20 cellular contexts compared by ENCODE assay signal in the genomic region with DNA sequence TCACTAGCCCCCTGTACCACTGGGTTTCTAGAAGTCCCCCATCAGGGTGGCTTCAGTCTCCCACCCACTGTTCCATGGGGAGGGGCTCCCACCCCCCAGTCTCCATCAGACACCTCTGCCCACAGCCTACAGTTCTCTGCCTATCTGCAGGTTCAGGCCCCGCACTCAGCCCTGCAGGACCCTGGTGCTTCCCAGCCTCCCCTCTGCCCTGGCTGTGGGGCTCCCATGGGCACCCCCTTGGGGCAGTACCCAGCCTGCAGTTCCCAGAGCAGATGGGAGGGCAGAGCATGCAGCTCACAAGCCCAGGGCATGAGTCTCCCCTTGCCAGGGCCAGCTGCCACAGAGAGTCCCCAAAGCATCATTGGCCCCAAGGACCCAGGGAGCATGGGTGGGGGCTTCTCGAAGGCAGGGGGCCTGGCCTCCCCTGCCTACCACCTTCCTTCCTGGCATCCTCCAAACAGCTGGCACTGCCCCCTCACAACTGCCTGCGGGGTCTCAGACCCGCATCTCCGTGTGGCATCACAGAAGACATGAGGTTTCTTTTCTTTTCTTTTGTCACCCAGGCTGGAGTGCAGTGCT. TPM values are rescaled to one million over a fixed set of nuclear protein-coding genes. Genes with fewer than 3 reads are reported as not detected.
DNase-seq lines count a peak whose midpoint lies in the region; ATAC-seq and TF ChIP-seq lines count a peak whose summit lies in the region.
"Had no signal": no experiment of that assay in that cellular context is flagged by ENCODE, and none has a peak within 500 bp of the region (broad histone marks: within the 10 kb centered on the region; RNA-seq: fewer than 3 reads in every experiment).

No MANE protein-coding gene starts in this region.

- H3K4me1 Mint-ChIP-seq in activated naive CD8-positive, alpha-beta T cell (ENCODE audit: low read depth) = peaks cover 15% of the 10 kb centered on the region
- peaks cover 12% of the 10 kb centered on the region for H3K4me1 Mint-ChIP-seq in activated naive CD8-positive, alpha-beta T cell treated with anti-CD3 and anti-CD28 coated beads, Interleukin-2, amount 50 U/mL, for 24 hours
- peaks cover 35% of the 10 kb centered on the region for H3K4me1 Mint-ChIP-seq in dendritic cell treated with granulocyte-macrophage colony-stimulating factor and Interleukin-4, amounts not matched to agents 40 ng/mL and 50 ng/mL, for 4 days (ENCODE audit: low read depth)
- H3K4me1 Mint-ChIP-seq in neural progenitor cell = peaks cover 9% of the 10 kb centered on the region

- no peak overlapping the region for H3K4me2 ChIP-seq in neural progenitor cell

- H3K36me3 ChIP-seq in neural progenitor cell = no peaks in the 10 kb centered on the region

- H3K4me3 Mint-ChIP-seq in activated naive CD8-positive, alpha-beta T cell = no peak overlapping the region
- H3K4me3 Mint-ChIP-seq in activated naive CD8-positive, alpha-beta T cell treated with anti-CD3 and anti-CD28 coated beads, Interleukin-2, amount 50 U/mL, for 24 hours = no peak overlapping the region
- H3K4me3 Mint-ChIP-seq in dendritic cell treated with granulocyte-macrophage colony-stimulating factor and Interleukin-4, amounts not matched to agents 40 ng/mL and 50 ng/mL, for 4 days = no peak overlapping the region
- H3K4me3 Mint-ChIP-seq in neural progenitor cell = peak overlapping the region; percentile 63
- H3K4me3 Mint-ChIP-seq: B cell had no signal

- peaks cover 4% of the 10 kb centered on the region for H3K4me1 ChIP-seq in neural progenitor cell

- H3K27ac Mint-ChIP-seq in activated naive CD8-positive, alpha-beta T cell = peak overlapping the region; percentile 22
- no peak overlapping the region for H3K27ac Mint-ChIP-seq in activated naive CD8-positive, alpha-beta T cell treated with anti-CD3 and anti-CD28 coated beads, Interleukin-2, amount 50 U/mL, for 24 hours
- peak overlapping the region; percentile 12 for H3K27ac Mint-ChIP-seq in dendritic cell treated with granulocyte-macrophage colony-stimulating factor and Interleukin-4, amounts not matched to agents 40 ng/mL and 50 ng/mL, for 4 days
- no peak overlapping the region for H3K27ac Mint-ChIP-seq in neural progenitor cell
- H3K27ac Mint-ChIP-seq: B cell; CD4-positive, CD25-positive, alpha-beta regulatory T cell had no signal

- H4K20me1 ChIP-seq in neural progenitor cell (ENCODE audit: low read depth) = peaks cover 17% of the 10 kb centered on the region

- no peak overlapping the region for H3K4me3 ChIP-seq in neural progenitor cell
- H3K4me3 ChIP-seq: Peyer's patch, SJSA1 had no signal

- H3K36me3 Mint-ChIP-seq in activated naive CD8-positive, alpha-beta T cell = no peaks in the 10 kb centered on the region
- H3K36me3 Mint-ChIP-seq in activated naive CD8-positive, alpha-beta T cell treated with anti-CD3 and anti-CD28 coated beads, Interleukin-2, amount 50 U/mL, for 24 hours (ENCODE audit: low read depth) = peaks cover 4% of the 10 kb centered on the region
- H3K36me3 Mint-ChIP-seq in dendritic cell treated with granulocyte-macrophage colony-stimulating factor and Interleukin-4, amounts not matched to agents 40 ng/mL and 50 ng/mL, for 4 days (ENCODE audit: low read depth) = peaks cover 87% of the 10 kb centered on the region
- peaks cover 2% of the 10 kb centered on the region for H3K36me3 Mint-ChIP-seq in neural progenitor cell

- no peak for ATAC-seq in activated naive CD8-positive, alpha-beta T cell treated with anti-CD3 and anti-CD28 coated beads, Interleukin-2, amount 50 U/mL, for 24 hours
- no peak for ATAC-seq in GM21360 (IDR thresholded peaks at IDR 0.05; ENCODE audit: unreplicated experiment)

- TF ChIP-seq CTCF in neural progenitor cell (IDR thresholded peaks at IDR 0.05) = no peak

- DNase-seq in activated naive CD8-positive, alpha-beta T cell treated with anti-CD3 and anti-CD28 coated beads, Interleukin-2, amount 50 U/mL, for 24 hours = no peak
- DNase-seq in neural progenitor cell (ENCODE audit: low spot score) (no peak), NOMO-1 (lab: John Stamatoyannopoulos, UW; ENCODE audit: unreplicated experiment in 2 of 2) (no peak)
- DNase-seq in activated naive CD4-positive, alpha-beta T cell treated with Interleukin-2 at 50 U/mL for 16 hours = no peak
- DNase-seq: CD4-positive, CD25-positive, alpha-beta regulatory T cell; COR-L47; DMS79; Karpas-422; NCI-H1417; NCI-H1694 treated with DMSO at 0.1 percent for 48 hours; NCI-H2081 treated with DMSO at 0.1 percent for 48 hours; NCI-H2171 treated with DMSO at 0.1 percent for 48 hours; NCI-H524 treated with DMSO at 0.1 percent for 48 hours; NCI-H82 had no signal

- no peak overlapping the region for H3K9ac ChIP-seq in neural progenitor cell

- H2AFZ ChIP-seq in neural progenitor cell (replicated peaks) = no peak overlapping the region

- no peaks in the 10 kb centered on the region for H3K27me3 ChIP-seq in neural progenitor cell
- H3K27me3 ChIP-seq: Peyer's patch, SJSA1 had no signal

- no peaks in the 10 kb centered on the region for H3K9me3 Mint-ChIP-seq in activated naive CD8-positive, alpha-beta T cell (ENCODE audit: low read depth)
- no peaks in the 10 kb centered on the region for H3K9me3 Mint-ChIP-seq in activated naive CD8-positive, alpha-beta T cell treated with anti-CD3 and anti-CD28 coated beads, Interleukin-2, amount 50 U/mL, for 24 hours
- no peaks in the 10 kb centered on the region for H3K9me3 Mint-ChIP-seq in dendritic cell treated with granulocyte-macrophage colony-stimulating factor and Interleukin-4, amounts not matched to agents 40 ng/mL and 50 ng/mL, for 4 days
- no peaks in the 10 kb centered on the region for H3K9me3 Mint-ChIP-seq in neural progenitor cell
- H3K9me3 Mint-ChIP-seq: CD4-positive, CD25-positive, alpha-beta regulatory T cell had no signal

- H3K27ac ChIP-seq in neural progenitor cell = no peak overlapping the region
- H3K27ac ChIP-seq: Peyer's patch, SJSA1 had no signal

- H3K9me3 ChIP-seq in neural progenitor cell (ENCODE audit: low read depth) = no peaks in the 10 kb centered on the region
- H3K9me3 ChIP-seq: Peyer's patch, SJSA1 had no signal

- H3K27me3 Mint-ChIP-seq in activated naive CD8-positive, alpha-beta T cell = no peaks in the 10 kb centered on the region
- no peaks in the 10 kb centered on the region for H3K27me3 Mint-ChIP-seq in activated naive CD8-positive, alpha-beta T cell treated with anti-CD3 and anti-CD28 coated beads, Interleukin-2, amount 50 U/mL, for 24 hours
- no peaks in the 10 kb centered on the region for H3K27me3 Mint-ChIP-seq in dendritic cell treated with granulocyte-macrophage colony-stimulating factor and Interleukin-4, amounts not matched to agents 40 ng/mL and 50 ng/mL, for 4 days
- H3K27me3 Mint-ChIP-seq in neural progenitor cell (ENCODE audit: insufficient read depth, low read depth) = peaks cover 5% of the 10 kb centered on the region
- H3K27me3 Mint-ChIP-seq: B cell; CD4-positive, CD25-positive, alpha-beta regulatory T cell had no signal

- intact Hi-C loops in dendritic cell treated with granulocyte-macrophage colony-stimulating factor and Interleukin-4, amounts not matched to agents 40 ng/mL and 50 ng/mL, for 4 days (cut with micrococcal nuclease) = no loop called here

- peaks cover 5% of the 10 kb centered on the region for H3F3A ChIP-seq in neural progenitor cell (ENCODE audit: low read depth)

- no peaks in the 10 kb centered on the region for H3K79me2 ChIP-seq in neural progenitor cell (ENCODE audit: low read depth)

RNA-seq across cellular contexts. Expression of a gene that starts 2.8 kb away (rescaled TPM):
- total RNA-seq in neural progenitor cell (ENCODE audit: low replicate concordance) = 82.2 and 138 TPM in 2 replicates

RNA-seq across cellular contexts. Expression of a gene that starts 8.7 kb away (rescaled TPM):
- total RNA-seq in neural progenitor cell (ENCODE audit: low replicate concordance) = 16.7 and 49.5 TPM in 2 replicates

RNA-seq across cellular contexts. Expression of a gene that starts 20.6 kb away (rescaled TPM):
- 19.6 and 35.4 TPM in 2 replicates for total RNA-seq in neural progenitor cell (ENCODE audit: low replicate concordance)

RNA-seq across cellular contexts. Expression of a gene that starts 23.9 kb away (rescaled TPM):
- 93.3 and 236 TPM in 2 replicates for total RNA-seq in neural progenitor cell (ENCODE audit: low replicate concordance)

RNA-seq across cellular contexts. Expression of a gene that starts 28.6 kb away (rescaled TPM):
- total RNA-seq in neural progenitor cell (ENCODE audit: low replicate concordance) = 7.1 and 24.3 TPM in 2 replicates

Comparison
In these comparisons a context has a peak if more than half of its experiments do, and no peak if none do; other contexts are left out.
1. H3K27ac Mint-ChIP-seq: peak in activated naive CD8-positive, alpha-beta T cell (single experiment) and dendritic cell treated with granulocyte-macrophage colony-stimulating factor and Interleukin-4, amounts not matched to agents 40 ng/mL and 50 ng/mL, for 4 days (single experiment); none in activated naive CD8-positive, alpha-beta T cell treated with anti-CD3 and anti-CD28 coated beads, Interleukin-2, amount 50 U/mL, for 24 hours (single experiment) and neural progenitor cell (single experiment).